In the genomic region with DNA sequence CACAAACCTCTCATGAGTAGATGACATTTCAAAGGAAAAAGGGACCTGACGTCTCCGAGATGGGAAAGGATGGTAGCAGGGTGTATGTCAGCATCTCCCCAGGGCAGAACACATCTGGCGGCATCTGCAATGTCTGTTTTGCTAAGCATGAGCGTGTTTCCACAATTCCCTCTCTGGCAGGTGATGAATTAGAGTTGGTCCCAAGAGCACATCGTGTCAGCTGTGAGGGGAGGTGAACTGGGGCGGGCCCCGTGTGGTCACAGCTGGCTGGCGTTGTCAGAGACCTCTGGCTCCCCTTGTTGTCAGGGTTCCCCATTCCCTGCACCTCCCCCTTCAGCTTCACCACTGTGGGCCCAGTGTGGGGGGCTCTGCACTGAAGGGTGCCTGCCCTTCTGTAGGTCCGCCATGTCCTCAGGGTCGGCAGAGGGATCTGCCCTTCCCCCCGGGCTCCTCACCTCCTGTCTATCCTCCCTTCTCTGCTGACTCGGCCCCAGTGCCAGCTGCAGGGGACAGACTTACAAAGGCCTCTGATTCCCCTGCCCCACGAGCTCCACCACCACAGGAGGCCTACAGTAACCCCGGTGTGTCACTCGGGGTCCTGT, we compare ENCODE assay signal across 31 cellular contexts. TPM values are rescaled to one million over a fixed set of nuclear protein-coding genes. Genes with fewer than 3 reads are reported as not detected.
DNase-seq lines count a peak whose midpoint lies in the region; ATAC-seq and TF ChIP-seq lines count a peak whose summit lies in the region.
"Had no signal": no experiment of that assay in that cellular context is flagged by ENCODE, and none has a peak within 500 bp of the region (broad histone marks: within the 10 kb centered on the region; RNA-seq: fewer than 3 reads in every experiment).

No MANE protein-coding gene starts in this region.

- H3K4me1 Mint-ChIP-seq in nephron progenitor cell, result peaks cover 83% of the 10 kb centered on the region

- H3K36me3 Mint-ChIP-seq in nephron progenitor cell (ENCODE audit: low read depth), result peaks cover 5% of the 10 kb centered on the region
- H3K36me3 Mint-ChIP-seq: activated CD4-positive, alpha-beta memory T cell treated with anti-CD3 and anti-CD28 coated beads for 36 hours; activated naive CD8-positive, alpha-beta T cell treated with anti-CD3 and anti-CD28 coated beads for 36 hours had no signal

- no peaks in the 10 kb centered on the region for H3K9me2 ChIP-seq in OCI-LY7 (ENCODE audit: insufficient read depth, low read length)

- H2AFZ ChIP-seq in OCI-LY7 (ENCODE audit: low read length), result no peak overlapping the region

- peaks cover 48% of the 10 kb centered on the region for H3K4me1 ChIP-seq in OCI-LY7 (ENCODE audit: insufficient read depth, low read length, poor library complexity, severe bottlenecking)
- H3K4me1 ChIP-seq in thyroid gland, result peaks cover 42 to 90% of the 10 kb centered on the region in 2 donors
- H3K4me1 ChIP-seq in right lobe of liver, result peaks cover 0 to 9% (median 3%) of the 10 kb centered on the region in 4 donors

- H3K4me3 ChIP-seq in OCI-LY7 (ENCODE audit: low read depth, low read length, poor library complexity, severe bottlenecking), result no peak overlapping the region
- H3K4me3 ChIP-seq in thyroid gland (replicated peaks in 1 of 3), result no peak overlapping the region
- no peak overlapping the region for H3K4me3 ChIP-seq in right lobe of liver
- H3K4me3 ChIP-seq: GM12878, spleen, tibial artery had no signal

- no TSS peak for BruUV-seq in OCI-LY7 (replicated peaks; lab: Mats Ljungman, UMichigan)

- H3K9me3 ChIP-seq in OCI-LY7 (ENCODE audit: low read length), result no peaks in the 10 kb centered on the region
- no peaks in the 10 kb centered on the region for H3K9me3 ChIP-seq in thyroid gland
- H3K9me3 ChIP-seq in right lobe of liver, result no peaks in the 10 kb centered on the region
- H3K9me3 ChIP-seq: spleen, tibial artery had no signal

- no peaks in the 10 kb centered on the region for H3K9me3 Mint-ChIP-seq in nephron progenitor cell
- H3K9me3 Mint-ChIP-seq: activated CD4-positive, alpha-beta memory T cell treated with anti-CD3 and anti-CD28 coated beads for 36 hours; activated naive CD8-positive, alpha-beta T cell treated with anti-CD3 and anti-CD28 coated beads for 36 hours; activated T-helper 17 cell treated with anti-CD3 and anti-CD28 coated beads, Interleukin-2, amount 50 U/mL, for 72 hours; CD8-positive, alpha-beta memory T cell; H9; stimulated activated effector memory CD8-positive, alpha-beta T cell treated with anti-CD3 and anti-CD28 coated beads, Interleukin-12 subunit alpha, Interleukin-12 subunit beta, amount 100 ng/mL, for 72 hours had no signal

- H3K27ac ChIP-seq in OCI-LY7 (ENCODE audit: low read depth, low read length, poor library complexity, severe bottlenecking), result peak overlapping the region; percentile 14
- H3K27ac ChIP-seq in thyroid gland, result peak overlapping the region; percentile 68 to 82 (median 76)
- no peak overlapping the region for H3K27ac ChIP-seq in right lobe of liver
- H3K27ac ChIP-seq: KMS-11 had no signal

- H3K27me3 Mint-ChIP-seq in nephron progenitor cell (ENCODE audit: low read depth, poor library complexity), result peaks cover 7% of the 10 kb centered on the region
- H3K27me3 Mint-ChIP-seq: activated CD4-positive, alpha-beta memory T cell treated with anti-CD3 and anti-CD28 coated beads for 36 hours; activated naive CD8-positive, alpha-beta T cell treated with anti-CD3 and anti-CD28 coated beads for 36 hours; activated T-helper 17 cell treated with anti-CD3 and anti-CD28 coated beads, Interleukin-2, amount 50 U/mL, for 72 hours; CD8-positive, alpha-beta memory T cell had no signal

- no peak for ATAC-seq in right lobe of liver
- ATAC-seq: activated T-helper 17 cell treated with anti-CD3 and anti-CD28 coated beads, Interleukin-2, amount 50 U/mL, for 72 hours; GM12878; PC-3; stimulated activated effector memory CD8-positive, alpha-beta T cell treated with anti-CD3 and anti-CD28 coated beads, Interleukin-12 subunit alpha, Interleukin-12 subunit beta, amount 100 ng/mL, for 72 hours had no signal

- no peak overlapping the region for H3K4me3 Mint-ChIP-seq in nephron progenitor cell
- H3K4me3 Mint-ChIP-seq: activated CD4-positive, alpha-beta memory T cell treated with anti-CD3 and anti-CD28 coated beads for 36 hours; activated naive CD8-positive, alpha-beta T cell treated with anti-CD3 and anti-CD28 coated beads for 36 hours; activated T-helper 17 cell treated with anti-CD3 and anti-CD28 coated beads, Interleukin-2, amount 50 U/mL, for 72 hours; CD8-positive, alpha-beta memory T cell; H9; stimulated activated effector memory CD8-positive, alpha-beta T cell treated with anti-CD3 and anti-CD28 coated beads, Interleukin-12 subunit alpha, Interleukin-12 subunit beta, amount 100 ng/mL, for 72 hours had no signal

- TF ChIP-seq CTCF in OCI-LY7 (conservative IDR thresholded peaks at IDR 0.05; ENCODE audit: low read length) (no peak), nephron progenitor cell (IDR thresholded peaks at IDR 0.05) (no peak), thyroid gland (IDR thresholded peaks at IDR 0.05) (no peak), right lobe of liver (IDR thresholded peaks at IDR 0.05) (no peak)

- H4K20me1 ChIP-seq in OCI-LY7 (ENCODE audit: insufficient read depth, low read length), result no peaks in the 10 kb centered on the region

- DNase-seq in NCI-H1105 treated with DMSO at 0.1 percent for 48 hours (lab: John Stamatoyannopoulos, UW) (peak; percentile 22), NCI-H1105 (lab: John Stamatoyannopoulos, UW) (no peak), OCI-LY7 (ENCODE audit: low spot score) (peak; percentile 64), nephron progenitor cell (no peak), thyroid gland (no peak), DMS153 (lab: John Stamatoyannopoulos, UW) (no peak), right lobe of liver (no peak), H4 (ENCODE audit: low spot score) (no peak)
- DNase-seq: 8988T; activated CD4-positive, alpha-beta memory T cell treated with anti-CD3 and anti-CD28 coated beads for 36 hours; activated CD8-positive, alpha-beta memory T cell treated with anti-CD3 and anti-CD28 coated beads, Interleukin-2, amount 50 U/mL, for 48 hours; activated naive CD8-positive, alpha-beta T cell treated with anti-CD3 and anti-CD28 coated beads for 36 hours; CD8-positive, alpha-beta memory T cell; central memory CD4-positive, alpha-beta T cell; DMS53; H9; head of caudate nucleus; mesendoderm; NCI-H1930; NCI-H226; occipital lobe; PC-3; retina; SHP77; spleen; stimulated activated CD4-positive, alpha-beta T cell treated with anti-CD3 and anti-CD28 coated beads, Interleukin-2, amount 100 ng/mL, for 48 hours; tibial artery had no signal

- peak overlapping the region; percentile 42 for H3K4me2 ChIP-seq in OCI-LY7 (ENCODE audit: low read length)
- H3K4me2 ChIP-seq: KMS-11 had no signal

- intact Hi-C loops in OCI-LY7 (cut with micrococcal nuclease; ENCODE audit: unreplicated experiment), result no loop called here
- intact Hi-C loops in thyroid gland (cut with DNase I), result loop anchor here (10.0 kb wide), 1 partner anchor 189 kb away; a partner anchor contains a TSS
- intact Hi-C loops in right lobe of liver (cut with DNase I), result no loop called here

- H3K27me3 ChIP-seq in thyroid gland, result no peaks in the 10 kb centered on the region
- H3K27me3 ChIP-seq in right lobe of liver, result no peaks in the 10 kb centered on the region
- H3K27me3 ChIP-seq: spleen, tibial artery had no signal

- WGBS in thyroid gland, 2 donors, result 86 to 87% methylated on average over 14 to 15 of the region's 15 CpGs
- WGBS in right lobe of liver (ENCODE audit: insufficient coverage, low coverage, low lambda C conversion rate, missing lambda C conversion rate), result 86% methylated on average over 10 of the region's 15 CpGs

- POLR2A ChIA-PET in OCI-LY7 (lab: Charles Lee), result interaction anchor here (1.0 to 1.2 kb wide), 3 partner anchors 9 to 11 kb away, joined by 3 to 6 read pairs (median 4); no protein-coding TSS in a partner anchor

- peaks cover 25% of the 10 kb centered on the region for H3K36me3 ChIP-seq in OCI-LY7 (ENCODE audit: insufficient read depth, low read length)
- H3K36me3 ChIP-seq in thyroid gland, result no peaks in the 10 kb centered on the region
- H3K36me3 ChIP-seq in right lobe of liver, result no peaks in the 10 kb centered on the region

- CTCF ChIA-PET in OCI-LY7 (lab: Charles Lee; ENCODE audit: unreplicated experiment), result no interaction called here

- no peaks in the 10 kb centered on the region for H3K79me2 ChIP-seq in OCI-LY7 (ENCODE audit: insufficient read depth, low read depth, low read length)

- TF ChIP-seq POLR2A in thyroid gland (IDR thresholded peaks at IDR 0.05), result no peak
- TF ChIP-seq POLR2A in right lobe of liver (IDR thresholded peaks at IDR 0.05), result no peak

- peak overlapping the region; percentile 64 for H3K27ac Mint-ChIP-seq in nephron progenitor cell
- H3K27ac Mint-ChIP-seq: activated CD4-positive, alpha-beta memory T cell treated with anti-CD3 and anti-CD28 coated beads for 36 hours; activated naive CD8-positive, alpha-beta T cell treated with anti-CD3 and anti-CD28 coated beads for 36 hours; activated T-helper 17 cell treated with anti-CD3 and anti-CD28 coated beads, Interleukin-2, amount 50 U/mL, for 72 hours; CD8-positive, alpha-beta memory T cell; stimulated activated effector memory CD8-positive, alpha-beta T cell treated with anti-CD3 and anti-CD28 coated beads, Interleukin-12 subunit alpha, Interleukin-12 subunit beta, amount 100 ng/mL, for 72 hours had no signal

RNA-seq across cellular contexts. Expression of a gene that starts 58.2 kb away (rescaled TPM):
- total RNA-seq in OCI-LY7 (2014; rRNA removed; shearing (Covaris generic)), result 9.1 and 18.8 TPM in 2 replicates
- 10.3 and 12.5 TPM in 2 replicates for total RNA-seq in OCI-LY7 (2022)
- total RNA-seq in thyroid gland, result 10 to 100 TPM; 14.0 to 75.9 (median 18.7) TPM
- total RNA-seq in right lobe of liver, result 10 to 100 TPM in 1 of 6 experiments, 1 to 10 TPM in 5; 2.2 to 10.1 (median 5.4) TPM
- 1.3 and 3.1 TPM in 2 replicates for total RNA-seq in H4 (2014; rRNA removed; shearing (Covaris generic))

Comparison
In these comparisons a context has a peak if more than half of its experiments do, and no peak if none do; other contexts are left out.
1. DNase-seq: peak in NCI-H1105 treated with DMSO at 0.1 percent for 48 hours (single experiment) and OCI-LY7 (single experiment); none in NCI-H1105 (single experiment), nephron progenitor cell (single experiment), thyroid gland (0 of 2), DMS153 (single experiment), right lobe of liver (0 of 3) and H4 (single experiment).
2. H3K27ac ChIP-seq: peak in OCI-LY7 (single experiment) and thyroid gland (3 of 3); none in right lobe of liver (0 of 3).